Comparison of ENCODE assay signal across 19 cellular contexts in genomic region chr1:116513956-116514355, GRCh38. TPM values are rescaled to one million over a fixed set of nuclear protein-coding genes. Genes with fewer than 3 reads are reported as not detected.
DNase-seq lines count a peak whose midpoint lies in the region; ATAC-seq and TF ChIP-seq lines count a peak whose summit lies in the region.
"Had no signal": no experiment of that assay in that cellular context is flagged by ENCODE, and none has a peak within 500 bp of the region (broad histone marks: within the 10 kb centered on the region; RNA-seq: fewer than 3 reads in every experiment).

No MANE protein-coding gene starts in this region.

- DNase-seq in T-helper 2 cell treated with Interferon-gamma antibody and Interleukin-4, amounts not matched to agents 5 μg/mL and 100 μg/mL, for 36 hours (ENCODE audit: low spot score), result no peak
- DNase-seq in T-helper 2 cell (no peak), DND-41 (no peak), coronary artery (ENCODE audit: low spot score) (no peak), adrenal gland (no peak), NCI-H1694 (lab: John Stamatoyannopoulos, UW) (no peak)
- no peak for DNase-seq in activated CD4-positive, alpha-beta memory T cell treated with anti-CD3 and anti-CD28 coated beads, Interleukin-2, amount 10 ng/mL, durations not matched to agents 7 days and 5 days
- DNase-seq in naive thymus-derived CD8-positive, alpha-beta T cell, result no peak
- DNase-seq: activated CD4-positive, CD25-positive, alpha-beta regulatory T cell; activated gamma-delta T cell; anterior cingulate cortex; head of caudate nucleus; KG1; NCI-H1436 treated with DMSO at 0.1 percent for 48 hours; NCI-H345; pancreas; sigmoid colon; stimulated activated CD4-positive, alpha-beta T cell treated with anti-CD3 and anti-CD28 coated beads, Interleukin-2, amount 100 ng/mL, for 24 hours had no signal

- H3K27ac ChIP-seq in DND-41 (ENCODE audit: low read length) (peak overlapping the region; percentile 95), coronary artery (no peak overlapping the region), adrenal gland (no peak overlapping the region)
- H3K27ac ChIP-seq: pancreas, sigmoid colon had no signal

- peak overlapping the region in 1 of 2 experiments; percentile 42; a peak in 2 of 4 replicates for H3K4me3 ChIP-seq in DND-41 (ENCODE audit: low read depth in 1 of 2, low read length in 2 of 2)
- H3K4me3 ChIP-seq in coronary artery, result no peak overlapping the region
- no peak overlapping the region for H3K4me3 ChIP-seq in adrenal gland
- H3K4me3 ChIP-seq: pancreas, sigmoid colon had no signal

- no peaks in the 10 kb centered on the region for H4K20me1 ChIP-seq in DND-41 (ENCODE audit: insufficient read depth, low read length)

- TF ChIP-seq CTCF in DND-41 (IDR thresholded peaks at IDR 0.05; ENCODE audit: borderline replicate concordance, extremely low read depth, low read length, poor library complexity, severe bottlenecking) (no peak), coronary artery (IDR thresholded peaks at IDR 0.05) (no peak), adrenal gland (IDR thresholded peaks at IDR 0.05) (no peak)

- H3K9me3 ChIP-seq in DND-41 (ENCODE audit: insufficient read depth, low read length, severe bottlenecking) (no peaks in the 10 kb centered on the region), adrenal gland (replicated peaks in 1 of 3) (no peaks in the 10 kb centered on the region)
- H3K9me3 ChIP-seq: pancreas, sigmoid colon had no signal

- peaks cover 2% of the 10 kb centered on the region for H3K36me3 ChIP-seq in DND-41 (ENCODE audit: insufficient read depth, low read length)
- H3K36me3 ChIP-seq in adrenal gland (replicated peaks in 1 of 2), result no peaks in the 10 kb centered on the region
- H3K36me3 ChIP-seq: pancreas, sigmoid colon had no signal

- H3K9ac ChIP-seq in DND-41 (ENCODE audit: low read depth, low read length), result peak overlapping the region; percentile 58

- H3K27me3 Mint-ChIP-seq in T-helper 2 cell treated with Interferon-gamma antibody and Interleukin-4, amounts not matched to agents 5 μg/mL and 100 μg/mL, for 36 hours (ENCODE audit: low read depth), result no peaks in the 10 kb centered on the region
- no peaks in the 10 kb centered on the region for H3K27me3 Mint-ChIP-seq in activated CD4-positive, alpha-beta memory T cell treated with anti-CD3 and anti-CD28 coated beads, Interleukin-2, amount 10 ng/mL, durations not matched to agents 7 days and 5 days
- H3K27me3 Mint-ChIP-seq in naive thymus-derived CD8-positive, alpha-beta T cell, result no peaks in the 10 kb centered on the region

- peaks cover 40% of the 10 kb centered on the region for H3K36me3 Mint-ChIP-seq in T-helper 2 cell treated with Interferon-gamma antibody and Interleukin-4, amounts not matched to agents 5 μg/mL and 100 μg/mL, for 36 hours (ENCODE audit: low read depth)
- H3K36me3 Mint-ChIP-seq in activated CD4-positive, alpha-beta memory T cell treated with anti-CD3 and anti-CD28 coated beads, Interleukin-2, amount 10 ng/mL, durations not matched to agents 7 days and 5 days (ENCODE audit: low read depth), result peaks cover 61% of the 10 kb centered on the region
- no peaks in the 10 kb centered on the region for H3K36me3 Mint-ChIP-seq in naive thymus-derived CD8-positive, alpha-beta T cell

- TF ChIP-seq POLR2A in adrenal gland (IDR thresholded peaks at IDR 0.05), result no peak

- peaks cover 10% of the 10 kb centered on the region for H3K9me3 Mint-ChIP-seq in T-helper 2 cell treated with Interferon-gamma antibody and Interleukin-4, amounts not matched to agents 5 μg/mL and 100 μg/mL, for 36 hours
- H3K9me3 Mint-ChIP-seq in activated CD4-positive, alpha-beta memory T cell treated with anti-CD3 and anti-CD28 coated beads, Interleukin-2, amount 10 ng/mL, durations not matched to agents 7 days and 5 days, result peaks cover 6% of the 10 kb centered on the region
- H3K9me3 Mint-ChIP-seq in naive thymus-derived CD8-positive, alpha-beta T cell, result no peaks in the 10 kb centered on the region

- no peaks in the 10 kb centered on the region for H3K79me2 ChIP-seq in DND-41 (ENCODE audit: insufficient read depth, low read length)

- peaks cover 75% of the 10 kb centered on the region for H3K4me1 Mint-ChIP-seq in T-helper 2 cell treated with Interferon-gamma antibody and Interleukin-4, amounts not matched to agents 5 μg/mL and 100 μg/mL, for 36 hours (ENCODE audit: low read depth)
- H3K4me1 Mint-ChIP-seq in activated CD4-positive, alpha-beta memory T cell treated with anti-CD3 and anti-CD28 coated beads, Interleukin-2, amount 10 ng/mL, durations not matched to agents 7 days and 5 days, result peaks cover 82% of the 10 kb centered on the region
- H3K4me1 Mint-ChIP-seq in naive thymus-derived CD8-positive, alpha-beta T cell, result peaks cover 40 to 68% (median 46%) of the 10 kb centered on the region in 4 donors

- peak overlapping the region; percentile 19 for H3K27ac Mint-ChIP-seq in T-helper 2 cell treated with Interferon-gamma antibody and Interleukin-4, amounts not matched to agents 5 μg/mL and 100 μg/mL, for 36 hours
- H3K27ac Mint-ChIP-seq in activated CD4-positive, alpha-beta memory T cell treated with anti-CD3 and anti-CD28 coated beads, Interleukin-2, amount 10 ng/mL, durations not matched to agents 7 days and 5 days, result peak overlapping the region; percentile 93
- peak overlapping the region in 7 of 10 donors; percentile 11 to 98 (median 65) for H3K27ac Mint-ChIP-seq in naive thymus-derived CD8-positive, alpha-beta T cell

- intact Hi-C loops in adrenal gland (cut with DNase I), result no loop called here

- H3K4me1 ChIP-seq in DND-41 (ENCODE audit: insufficient read depth, low read length), result peaks cover 65% of the 10 kb centered on the region
- H3K4me1 ChIP-seq in adrenal gland (replicated peaks in 1 of 2), result peaks cover 0 to 6% of the 10 kb centered on the region in 2 donors
- H3K4me1 ChIP-seq: pancreas, sigmoid colon had no signal

- peak overlapping the region; percentile 38; the same call in 1 of the 2 replicates for H2AFZ ChIP-seq in DND-41 (ENCODE audit: low read depth, low read length)

- ATAC-seq in DND-41 (ENCODE audit: insufficient read depth, low read depth), result no peak
- ATAC-seq in naive thymus-derived CD8-positive, alpha-beta T cell, result no peak
- ATAC-seq: HCT116, pancreas had no signal

- H3K27me3 ChIP-seq in DND-41 (ENCODE audit: insufficient read depth, low read length, poor library complexity), result no peaks in the 10 kb centered on the region
- H3K27me3 ChIP-seq in adrenal gland, result no peaks in the 10 kb centered on the region
- H3K27me3 ChIP-seq: pancreas, sigmoid colon had no signal

- 90 to 94% (median 92%) methylated on average over 4 of the region's 4 CpGs for WGBS in adrenal gland, 4 donors

- H3K4me3 Mint-ChIP-seq in T-helper 2 cell treated with Interferon-gamma antibody and Interleukin-4, amounts not matched to agents 5 μg/mL and 100 μg/mL, for 36 hours, result peak overlapping the region; percentile 12
- no peak overlapping the region for H3K4me3 Mint-ChIP-seq in activated CD4-positive, alpha-beta memory T cell treated with anti-CD3 and anti-CD28 coated beads, Interleukin-2, amount 10 ng/mL, durations not matched to agents 7 days and 5 days
- peak overlapping the region in 1 of 10 donors; percentile 14 for H3K4me3 Mint-ChIP-seq in naive thymus-derived CD8-positive, alpha-beta T cell

- peak overlapping the region; percentile 57 for H3K4me2 ChIP-seq in DND-41 (ENCODE audit: insufficient read depth, low read length)

- CTCF ChIA-PET in activated CD4-positive, alpha-beta memory T cell treated with anti-CD3 and anti-CD28 coated beads, Interleukin-2, amount 10 ng/mL, durations not matched to agents 7 days and 5 days (lab: Charles Lee), result interaction anchor here (1.1 to 3.5 kb wide), 4 partner anchors 10 to 375 kb away, joined by 3 to 31 read pairs (median 15); no protein-coding TSS in a partner anchor

- POLR2A ChIA-PET in activated CD4-positive, alpha-beta memory T cell treated with anti-CD3 and anti-CD28 coated beads, Interleukin-2, amount 10 ng/mL, durations not matched to agents 7 days and 5 days (lab: Charles Lee), result interaction anchor here (1.0 to 4.9 kb wide), 9 partner anchors 9 to 546 kb away, joined by 3 to 92 read pairs (median 9); partner anchors contain the start of genes CD58 and TTF2
- POLR2A ChIA-PET in naive thymus-derived CD8-positive, alpha-beta T cell (lab: Charles Lee), result no interaction called here

RNA-seq across cellular contexts. Expression of gene CD58, which starts 56.9 kb away (rescaled TPM):
- total RNA-seq in activated CD4-positive, alpha-beta memory T cell treated with anti-CD3 and anti-CD28 coated beads, Interleukin-2, amount 10 ng/mL, durations not matched to agents 7 days and 5 days, result 10 to 100 TPM; 55.2 to 59.7 TPM
- total RNA-seq in naive thymus-derived CD8-positive, alpha-beta T cell, result 1 to 10 TPM; 4.8 to 9.7 TPM
- polyA plus RNA-seq in naive thymus-derived CD8-positive, alpha-beta T cell, result 10 to 100 TPM in 1 of 3 donors, 1 to 10 TPM in 2; 1.7 to 16.0 (median 2.5) TPM
- 10 to 100 TPM in 6 of 8 donors, 1 to 10 TPM in 2; 9.5 to 41.1 (median 12.5) TPM for total RNA-seq in adrenal gland
- 10 to 100 TPM in 1 of 3 donors, 1 to 10 TPM in 2; 6.3 to 43.6 (median 9.8) TPM for polyA plus RNA-seq in adrenal gland

Comparison
In these comparisons a context has a peak if more than half of its experiments do, and no peak if none do; other contexts are left out.
1. H3K27ac Mint-ChIP-seq: peak in every context shown above with its lines; median percentile 93 in activated CD4-positive, alpha-beta memory T cell treated with anti-CD3 and anti-CD28 coated beads, Interleukin-2, amount 10 ng/mL, durations not matched to agents 7 days and 5 days; 65 in naive thymus-derived CD8-positive, alpha-beta T cell; 19 in T-helper 2 cell treated with Interferon-gamma antibody and Interleukin-4, amounts not matched to agents 5 μg/mL and 100 μg/mL, for 36 hours.